In genomic region chr20:49419785-49420184, GRCh38 we compare ENCODE assay signal across 32 cellular contexts.
DNase-seq lines count a peak whose midpoint lies in the region; ATAC-seq, FAIRE-seq and TF ChIP-seq lines count a peak whose summit lies in the region.
"Had no signal": no experiment of that assay in that cellular context is flagged by ENCODE, and none has a peak within 500 bp of the region (broad histone marks: within the 10 kb centered on the region; RNA-seq: fewer than 3 reads in every experiment).

No MANE protein-coding gene starts in this region.

- intact Hi-C loops in Caco-2 (cut with micrococcal nuclease; ENCODE audit: unreplicated experiment) = no loop called here
- intact Hi-C loops in left colon (cut with DNase I, micrococcal nuclease) = no loop called here
- intact Hi-C loops in gastrocnemius medialis (cut with DNase I; ENCODE audit: low total_unique reads) = loop anchor here (5.0 kb wide), 2 partner anchors 63 to 108 kb away; partner anchors contain the start of gene KCNB1

- ATAC-seq in left colon (peak; percentile 6), gastrocnemius medialis (no peak), HG02798 (IDR thresholded peaks at IDR 0.05; ENCODE audit: poor library complexity, unreplicated experiment) (no peak)
- ATAC-seq: activated CD8-positive, alpha-beta T cell treated with anti-CD3 and anti-CD28 coated beads, Interleukin-2, amount 10 ng/mL, durations not matched to agents 7 days and 5 days; CD8-positive, alpha-beta T cell; HCT116; naive thymus-derived CD8-positive, alpha-beta T cell had no signal

- H3K36me3 Mint-ChIP-seq in Caco-2 (ENCODE audit: insufficient read depth, unreplicated experiment) = no peaks in the 10 kb centered on the region
- H3K36me3 Mint-ChIP-seq in activated CD4-positive, alpha-beta T cell treated with anti-CD3 and anti-CD28 coated beads, Interleukin-2, amount 10 ng/mL, durations not matched to agents 7 days and 5 days (ENCODE audit: low read depth) = no peaks in the 10 kb centered on the region
- H3K36me3 Mint-ChIP-seq: activated naive CD8-positive, alpha-beta T cell treated with anti-CD3 and anti-CD28 coated beads for 36 hours; CD8-positive, alpha-beta T cell; memory B cell; naive thymus-derived CD8-positive, alpha-beta T cell had no signal

- H3K9me3 Mint-ChIP-seq in Caco-2 (ENCODE audit: unreplicated experiment) = no peaks in the 10 kb centered on the region
- H3K9me3 Mint-ChIP-seq in activated CD4-positive, alpha-beta T cell treated with anti-CD3 and anti-CD28 coated beads, Interleukin-2, amount 10 ng/mL, durations not matched to agents 7 days and 5 days = no peaks in the 10 kb centered on the region
- H3K9me3 Mint-ChIP-seq: activated naive CD8-positive, alpha-beta T cell treated with anti-CD3 and anti-CD28 coated beads for 36 hours; CD8-positive, alpha-beta T cell; memory B cell; naive thymus-derived CD8-positive, alpha-beta T cell had no signal

- peak overlapping the region; percentile 5 for H3K27ac Mint-ChIP-seq in Caco-2 (ENCODE audit: unreplicated experiment)
- H3K27ac Mint-ChIP-seq in activated CD4-positive, alpha-beta T cell treated with anti-CD3 and anti-CD28 coated beads, Interleukin-2, amount 10 ng/mL, durations not matched to agents 7 days and 5 days = no peak overlapping the region
- H3K27ac Mint-ChIP-seq: activated CD8-positive, alpha-beta T cell treated with anti-CD3 and anti-CD28 coated beads, Interleukin-2, amount 10 ng/mL, durations not matched to agents 7 days and 5 days; activated naive CD8-positive, alpha-beta T cell treated with anti-CD3 and anti-CD28 coated beads for 36 hours; CD8-positive, alpha-beta T cell; memory B cell; naive thymus-derived CD8-positive, alpha-beta T cell had no signal

- H3K27me3 ChIP-seq in Caco-2 (replicated peaks; ENCODE audit: control insufficient read depth, insufficient read depth, low read length) (no peaks in the 10 kb centered on the region), gastrocnemius medialis (no peaks in the 10 kb centered on the region)

- CTCF ChIA-PET in Caco-2 (lab: Charles Lee) = no interaction called here
- CTCF ChIA-PET in activated CD4-positive, alpha-beta T cell treated with anti-CD3 and anti-CD28 coated beads, Interleukin-2, amount 10 ng/mL, durations not matched to agents 7 days and 5 days (lab: Charles Lee) = interaction anchor here (0.6 kb wide), 1 partner anchor 96 kb away, joined by 3 read pairs; no protein-coding TSS in a partner anchor

- no peak overlapping the region for H3K4me3 ChIP-seq in Caco-2 (ENCODE audit: low read depth, low read length)
- H3K4me3 ChIP-seq in gastrocnemius medialis = no peak overlapping the region
- H3K4me3 ChIP-seq: A549 had no signal

- H3K27me3 Mint-ChIP-seq in Caco-2 (ENCODE audit: insufficient read depth, unreplicated experiment) = no peaks in the 10 kb centered on the region
- H3K27me3 Mint-ChIP-seq in activated CD4-positive, alpha-beta T cell treated with anti-CD3 and anti-CD28 coated beads, Interleukin-2, amount 10 ng/mL, durations not matched to agents 7 days and 5 days = peaks cover 16% of the 10 kb centered on the region

- no peak for DNase-seq in Caco-2
- DNase-seq in caudate nucleus (lab: John Stamatoyannopoulos, UW) = no peak
- DNase-seq in left colon = no peak
- DNase-seq in gastrocnemius medialis = no peak
- DNase-seq in activated CD4-positive, alpha-beta T cell treated with anti-CD3 and anti-CD28 coated beads, Interleukin-2, amount 10 ng/mL, durations not matched to agents 7 days and 5 days = no peak
- no peak for DNase-seq in cerebellar nuclear complex (lab: John Stamatoyannopoulos, UW)
- no peak for DNase-seq in GM12891 (ENCODE audit: insufficient read length, low spot score)
- DNase-seq: activated CD4-positive, alpha-beta T cell treated with anti-CD3 and anti-CD28 coated beads for 1 hour; activated CD8-positive, alpha-beta T cell treated with anti-CD3 and anti-CD28 coated beads, Interleukin-2, amount 10 ng/mL, durations not matched to agents 7 days and 5 days; activated effector memory CD4-positive, alpha-beta T cell treated with anti-CD3 and anti-CD28 coated beads, Interleukin-2, amount 50 U/mL, for 16 hours; activated naive CD8-positive, alpha-beta T cell treated with anti-CD3 and anti-CD28 coated beads for 36 hours; AML-193; CD8-positive, alpha-beta T cell; central memory CD4-positive, alpha-beta T cell; DMS 273 treated with DMSO at 0.1 percent for 48 hours; EL; head of caudate nucleus; KG1; MM.1S; naive thymus-derived CD8-positive, alpha-beta T cell; NCI-H510A; nucleus accumbens; OCI-M1; stimulated activated CD4-positive, alpha-beta T cell treated with anti-CD3 and anti-CD28 coated beads, Interleukin-4, amount 100 ng/mL, for 1 hour; substantia nigra; T-helper 2 cell had no signal

- in situ Hi-C loops in gastrocnemius medialis (cut with MboI; ENCODE audit: low sequenced_read_pairs in 4 of 4) = no loop called here

- peak overlapping the region; percentile 46 for H3K27ac ChIP-seq in caudate nucleus (ENCODE audit: low read depth, low read length)
- peak overlapping the region; percentile 67 to 83 (median 80) for H3K27ac ChIP-seq in gastrocnemius medialis
- H3K27ac ChIP-seq: A549 had no signal

- TF ChIP-seq CTCF in Caco-2 (IDR thresholded peaks at IDR 0.05; ENCODE audit: insufficient read depth in 1 of 2, low read depth in 1 of 2, low read length in 1 of 2, severe bottlenecking in 1 of 2, unreplicated experiment in 1 of 2) (no peak), gastrocnemius medialis (IDR thresholded peaks at IDR 0.05 in 4 of 5, conservative IDR thresholded peaks at IDR 0.05 in 1 of 5) (no peak)

- no peak for TF ChIP-seq POLR2A in gastrocnemius medialis (IDR thresholded peaks at IDR 0.05)
- no peak for TF ChIP-seq POLR2A in GM12891 (IDR thresholded peaks at IDR 0.05; ENCODE audit: low read depth, low read length)

- no peak overlapping the region for H3K4me3 Mint-ChIP-seq in Caco-2 (ENCODE audit: unreplicated experiment)
- H3K4me3 Mint-ChIP-seq in activated CD4-positive, alpha-beta T cell treated with anti-CD3 and anti-CD28 coated beads, Interleukin-2, amount 10 ng/mL, durations not matched to agents 7 days and 5 days = no peak overlapping the region
- H3K4me3 Mint-ChIP-seq: activated CD8-positive, alpha-beta T cell treated with anti-CD3 and anti-CD28 coated beads, Interleukin-2, amount 10 ng/mL, durations not matched to agents 7 days and 5 days; activated naive CD8-positive, alpha-beta T cell treated with anti-CD3 and anti-CD28 coated beads for 36 hours; CD8-positive, alpha-beta T cell; memory B cell; naive thymus-derived CD8-positive, alpha-beta T cell had no signal

- no peak for FAIRE-seq in GM12891 (lab: Jason Lieb, UNC)
- FAIRE-seq: A549, astrocyte, GM12892 had no signal

- H3K9me3 ChIP-seq in Caco-2 = no peaks in the 10 kb centered on the region
- H3K9me3 ChIP-seq in gastrocnemius medialis = no peaks in the 10 kb centered on the region
- H3K9me3 ChIP-seq: A549 had no signal

- H3K36me3 ChIP-seq in Caco-2 (ENCODE audit: control insufficient read depth, insufficient read depth, low read length) = no peaks in the 10 kb centered on the region
- no peaks in the 10 kb centered on the region for H3K36me3 ChIP-seq in gastrocnemius medialis

- peaks cover 20% of the 10 kb centered on the region for H3K4me1 Mint-ChIP-seq in Caco-2 (ENCODE audit: low read depth, unreplicated experiment)
- H3K4me1 Mint-ChIP-seq in activated CD4-positive, alpha-beta T cell treated with anti-CD3 and anti-CD28 coated beads, Interleukin-2, amount 10 ng/mL, durations not matched to agents 7 days and 5 days = no peaks in the 10 kb centered on the region
- H3K4me1 Mint-ChIP-seq: activated naive CD8-positive, alpha-beta T cell treated with anti-CD3 and anti-CD28 coated beads for 36 hours; memory B cell; naive thymus-derived CD8-positive, alpha-beta T cell had no signal

- no TSS peak for BruUV-seq in Caco-2 (replicated peaks; lab: Mats Ljungman, UMichigan)

- peaks cover 10% of the 10 kb centered on the region for H3K4me1 ChIP-seq in Caco-2
- H3K4me1 ChIP-seq in gastrocnemius medialis = peaks cover 82 to 83% of the 10 kb centered on the region in 2 donors
- H3K4me1 ChIP-seq: A549 had no signal

- POLR2A ChIA-PET in Caco-2 (lab: Charles Lee) = no interaction called here
- POLR2A ChIA-PET in activated CD4-positive, alpha-beta T cell treated with anti-CD3 and anti-CD28 coated beads, Interleukin-2, amount 10 ng/mL, durations not matched to agents 7 days and 5 days (lab: Charles Lee) = no interaction called here

TF ChIP-seq in GM12891, 5 proteins besides CTCF, POLR2A, EP300 and RAD21:
- TF ChIP-seq SPI1 (IDR thresholded peaks at IDR 0.05; ENCODE audit: low read depth, low read length) (no peak), PAX5 (IDR thresholded peaks at IDR 0.05; ENCODE audit: insufficient read depth, low read length, severe bottlenecking) (no peak), POLR2AphosphoS5 (IDR thresholded peaks at IDR 0.05; ENCODE audit: low read depth, low read length) (no peak), TAF1 (IDR thresholded peaks at IDR 0.05; ENCODE audit: low read depth, low read length) (no peak)
